In the genomic region with DNA sequence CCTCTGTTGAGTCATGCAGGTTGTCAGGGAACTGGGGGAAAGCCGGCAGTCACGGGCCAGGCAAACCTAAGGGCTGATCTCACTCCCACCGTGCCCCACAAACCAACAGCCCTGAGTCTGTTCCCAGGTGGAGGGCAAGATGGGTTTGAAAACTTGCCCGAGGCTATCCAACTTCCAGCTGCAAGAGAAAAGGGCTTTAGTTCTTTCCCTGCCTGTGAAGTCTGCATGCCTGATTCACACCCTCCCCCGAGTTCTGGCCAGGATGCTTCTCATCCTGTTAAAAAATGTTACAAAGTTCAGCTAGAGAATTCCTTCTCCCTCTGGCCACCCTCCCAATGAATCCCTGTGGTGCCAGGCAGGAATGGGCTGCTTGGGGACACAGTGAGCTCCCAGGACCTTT, we compare ENCODE assay signal across 26 cellular contexts. TPM values are rescaled to one million over a fixed set of nuclear protein-coding genes. Genes with fewer than 3 reads are reported as not detected.
"Had no signal": no experiment of that assay in that cellular context is flagged by ENCODE, and none has a peak within 500 bp of the region (broad histone marks: within the 10 kb centered on the region; RNA-seq: fewer than 3 reads in every experiment).

No MANE protein-coding gene starts in this region.

- H3K4me2 ChIP-seq: neural progenitor cell, smooth muscle cell had no signal

- DNase-seq: colonic mucosa; effector CD8-positive, alpha-beta T cell; esophagus squamous epithelium; foreskin melanocyte; glutamatergic neuron; heart right ventricle; hippocampal formation; immature natural killer cell; left ventricle myocardium superior; lower lobe of right lung; stimulated activated CD4-positive, alpha-beta T cell treated with anti-CD3 and anti-CD28 coated beads, Interleukin-12 subunit alpha, Interleukin-12 subunit beta, amount 100 ng/mL, for 4 hours; stimulated activated CD4-positive, alpha-beta T cell treated with anti-CD3 and anti-CD28 coated beads, Interleukin-1b, Interleukin-23, amount 100 ng/mL, for 48 hours; stimulated activated CD4-positive, alpha-beta T cell treated with anti-CD3 and anti-CD28 coated beads, Interleukin-4, amount 100 ng/mL, for 1 hour; stimulated activated CD8-positive, alpha-beta memory T cell treated with anti-CD3 and anti-CD28 coated beads, Interleukin-4, amount 100 ng/mL, for 48 hours; stimulated activated naive CD4-positive, alpha-beta T cell; stimulated activated naive CD8-positive, alpha-beta T cell treated with anti-CD3 and anti-CD28 coated beads, Interleukin-15, amount 100 ng/mL, for 72 hours; tibial artery had no signal

- H3K4me1 ChIP-seq: colonic mucosa, esophagus squamous epithelium, heart right ventricle, lower lobe of right lung, neural progenitor cell, prostate gland, right atrium auricular region, tibial artery had no signal

- H3K4me1 Mint-ChIP-seq: immature natural killer cell; neural progenitor cell; stimulated activated naive CD8-positive, alpha-beta T cell treated with anti-CD3 and anti-CD28 coated beads, Interleukin-15, amount 100 ng/mL, for 72 hours had no signal

- ATAC-seq: left ventricle myocardium superior; lower lobe of right lung; natural killer cell treated with Interleukin-12 subunit alpha and Interleukin-12 subunit beta and Interleukin-15 and Interleukin-18, amount 100 ng/mL, for 72 hours; sciatic nerve; stimulated activated naive CD8-positive, alpha-beta T cell treated with anti-CD3 and anti-CD28 coated beads, Interleukin-15, amount 100 ng/mL, for 72 hours had no signal

- H3K27ac ChIP-seq: colonic mucosa, esophagus squamous epithelium, heart right ventricle, lower lobe of right lung, neural progenitor cell, prostate gland, right atrium auricular region, tibial artery had no signal

- H3K9me3 ChIP-seq: colonic mucosa, lower lobe of right lung, prostate gland, right atrium auricular region, tibial artery had no signal

- H2AFZ ChIP-seq: neural progenitor cell had no signal

- H3K36me3 Mint-ChIP-seq: immature natural killer cell; natural killer cell treated with Interleukin-12 subunit alpha and Interleukin-12 subunit beta and Interleukin-15 and Interleukin-18, amount 100 ng/mL, for 72 hours; neural progenitor cell; type B pancreatic cell had no signal

- H3K9ac ChIP-seq: neural progenitor cell had no signal

- H3K27me3 Mint-ChIP-seq: dendritic cell treated with granulocyte-macrophage colony-stimulating factor and Interleukin-4, amounts not matched to agents 40 ng/mL and 50 ng/mL, for 4 days; natural killer cell treated with Interleukin-12 subunit alpha and Interleukin-12 subunit beta and Interleukin-15 and Interleukin-18, amount 100 ng/mL, for 72 hours had no signal

- H3K4me3 Mint-ChIP-seq: dendritic cell treated with granulocyte-macrophage colony-stimulating factor and Interleukin-4, amounts not matched to agents 40 ng/mL and 50 ng/mL, for 4 days; immature natural killer cell; natural killer cell treated with Interleukin-12 subunit alpha and Interleukin-12 subunit beta and Interleukin-15 and Interleukin-18, amount 100 ng/mL, for 72 hours; neural progenitor cell; stimulated activated naive CD8-positive, alpha-beta T cell treated with anti-CD3 and anti-CD28 coated beads, Interleukin-15, amount 100 ng/mL, for 72 hours; type B pancreatic cell had no signal

- H3K4me3 ChIP-seq: colonic mucosa, esophagus squamous epithelium, heart right ventricle, lower lobe of right lung, neural progenitor cell, prostate gland, right atrium auricular region, smooth muscle cell, tibial artery had no signal

- H3K27me3 ChIP-seq: colonic mucosa, esophagus squamous epithelium, heart right ventricle, neural progenitor cell, right atrium auricular region, tibial artery had no signal

- H3K36me3 ChIP-seq: colonic mucosa, esophagus squamous epithelium, heart right ventricle, lower lobe of right lung, neural progenitor cell, prostate gland, right atrium auricular region, tibial artery had no signal

- H3K27ac Mint-ChIP-seq: dendritic cell treated with granulocyte-macrophage colony-stimulating factor and Interleukin-4, amounts not matched to agents 40 ng/mL and 50 ng/mL, for 4 days; immature natural killer cell; natural killer cell treated with Interleukin-12 subunit alpha and Interleukin-12 subunit beta and Interleukin-15 and Interleukin-18, amount 100 ng/mL, for 72 hours; stimulated activated naive CD8-positive, alpha-beta T cell treated with anti-CD3 and anti-CD28 coated beads, Interleukin-15, amount 100 ng/mL, for 72 hours; type B pancreatic cell had no signal

RNA-seq across cellular contexts. Expression of gene MYO16, which starts 33.1 kb away (rescaled TPM):
- total RNA-seq: natural killer cell treated with Interleukin-12 subunit alpha and Interleukin-12 subunit beta and Interleukin-15 and Interleukin-18, amount 100 ng/mL, for 72 hours; osteoblast; smooth muscle cell had no signal
- polyA plus RNA-seq: immature natural killer cell, smooth muscle cell had no signal
